In genomic region chr20:32563311-32564272, GRCh38 we compare ENCODE assay signal across 1 cellular context.
TF ChIP-seq lines count a peak whose summit lies in the region.

No MANE protein-coding gene starts in this region.

TF ChIP-seq in HepG2, 621 proteins besides CTCF, POLR2A, EP300 and RAD21 (continued from another document and continues in another):
- TF ChIP-seq HINFP (CRISPR knock-in tag; IDR thresholded peaks at IDR 0.05; ENCODE audit: low read depth) (no peak), ZNF18 (CRISPR knock-in tag; IDR thresholded peaks at IDR 0.05; ENCODE audit: insufficient replicate concordance) (no peak), CREM (IDR thresholded peaks at IDR 0.05) (no peak), CREM (CRISPR knock-in tag; IDR thresholded peaks at IDR 0.05) (no peak), ZNF34 (CRISPR knock-in tag; IDR thresholded peaks at IDR 0.05; ENCODE audit: borderline replicate concordance) (no peak), ZNF552 (CRISPR knock-in tag; IDR thresholded peaks at IDR 0.05; ENCODE audit: borderline replicate concordance) (peak; percentile 54; the same call in 1 of the 2 replicates), DR1 (CRISPR knock-in tag; IDR thresholded peaks at IDR 0.05) (no peak), NFE2L2 (IDR thresholded peaks at IDR 0.05; ENCODE audit: low read length) (no peak), RAD51 (IDR thresholded peaks at IDR 0.05; ENCODE audit: borderline replicate concordance) (no peak), NONO (IDR thresholded peaks at IDR 0.05) (no peak), NONO (CRISPR knock-in tag; conservative IDR thresholded peaks at IDR 0.05) (no peak), FOXJ3 (CRISPR knock-in tag; IDR thresholded peaks at IDR 0.05; ENCODE audit: borderline replicate concordance) (no peak), ZNF670 (CRISPR knock-in tag; IDR thresholded peaks at IDR 0.05; ENCODE audit: borderline replicate concordance) (no peak), ZFYVE20 (CRISPR knock-in tag; IDR thresholded peaks at IDR 0.05; ENCODE audit: borderline replicate concordance, low read depth) (0 out of 2 replicates have a peak, but pooled peaks have one; percentile 54), ZNF414 (CRISPR knock-in tag; IDR thresholded peaks at IDR 0.05) (no peak), PATZ1 (CRISPR knock-in tag; IDR thresholded peaks at IDR 0.05) (no peak), CBX5 (CRISPR knock-in tag; IDR thresholded peaks at IDR 0.05; ENCODE audit: borderline replicate concordance) (no peak), ZNF776 (CRISPR knock-in tag; IDR thresholded peaks at IDR 0.05) (no peak), ZNF281 (CRISPR knock-in tag; IDR thresholded peaks at IDR 0.05; ENCODE audit: borderline replicate concordance) (no peak), IKZF5 (CRISPR knock-in tag; IDR thresholded peaks at IDR 0.05) (no peak), ZBED4 (CRISPR knock-in tag; IDR thresholded peaks at IDR 0.05; ENCODE audit: borderline replicate concordance) (no peak), ZNF124 (CRISPR knock-in tag; IDR thresholded peaks at IDR 0.05) (no peak), THAP8 (CRISPR knock-in tag; IDR thresholded peaks at IDR 0.05; ENCODE audit: borderline replicate concordance) (no peak), ZNF430 (CRISPR knock-in tag; IDR thresholded peaks at IDR 0.05) (no peak), PAX8 (CRISPR knock-in tag; IDR thresholded peaks at IDR 0.05; ENCODE audit: borderline replicate concordance) (no peak), ZNF562 (CRISPR knock-in tag; IDR thresholded peaks at IDR 0.05; ENCODE audit: borderline replicate concordance) (no peak), ZSCAN25 (CRISPR knock-in tag; IDR thresholded peaks at IDR 0.05) (peak; percentile 95), ATF2 (CRISPR knock-in tag; IDR thresholded peaks at IDR 0.05) (no peak), HOXA7 (CRISPR knock-in tag; IDR thresholded peaks at IDR 0.05) (no peak), ZNF274 (CRISPR knock-in tag; IDR thresholded peaks at IDR 0.05) (no peak), FOXC1 (CRISPR knock-in tag; IDR thresholded peaks at IDR 0.05; ENCODE audit: borderline replicate concordance) (no peak), ARID2 (CRISPR knock-in tag; IDR thresholded peaks at IDR 0.05; ENCODE audit: borderline replicate concordance) (no peak), FOXK1 (CRISPR knock-in tag; IDR thresholded peaks at IDR 0.05; ENCODE audit: borderline replicate concordance, low read depth) (no peak), SNAPC5 (CRISPR knock-in tag; IDR thresholded peaks at IDR 0.05; ENCODE audit: borderline replicate concordance) (no peak), MAFG (CRISPR knock-in tag; IDR thresholded peaks at IDR 0.05) (no peak), RARA (CRISPR knock-in tag; IDR thresholded peaks at IDR 0.05) (no peak), HMGXB4 (CRISPR knock-in tag; IDR thresholded peaks at IDR 0.05; ENCODE audit: borderline replicate concordance in 1 of 2, low read depth in 1 of 2) (no peak), NR2F6 (IDR thresholded peaks at IDR 0.05) (no peak), NR2F6 (CRISPR knock-in tag; IDR thresholded peaks at IDR 0.05) (no peak), KLF6 (CRISPR knock-in tag; IDR thresholded peaks at IDR 0.05) (no peak), TEAD3 (CRISPR knock-in tag; optimal IDR thresholded peaks at IDR 0.05; ENCODE audit: borderline replicate concordance) (no peak), ZNF468 (CRISPR knock-in tag; IDR thresholded peaks at IDR 0.05) (no peak), ATRX (CRISPR knock-in tag; IDR thresholded peaks at IDR 0.05; ENCODE audit: borderline replicate concordance) (no peak), RFX1 (IDR thresholded peaks at IDR 0.05) (no peak), TARDBP (CRISPR knock-in tag; IDR thresholded peaks at IDR 0.05) (no peak), ZNF597 (CRISPR knock-in tag; IDR thresholded peaks at IDR 0.05) (no peak), ZNF879 (CRISPR knock-in tag; IDR thresholded peaks at IDR 0.05) (no peak), ZFP36 (IDR thresholded peaks at IDR 0.05; ENCODE audit: borderline replicate concordance, low read depth, low read length, partially characterized antibody) (peak; percentile 69), ZNF264 (CRISPR knock-in tag; IDR thresholded peaks at IDR 0.05) (no peak)
